ENCODE assay signal across 6 cellular contexts in the genomic region with DNA sequence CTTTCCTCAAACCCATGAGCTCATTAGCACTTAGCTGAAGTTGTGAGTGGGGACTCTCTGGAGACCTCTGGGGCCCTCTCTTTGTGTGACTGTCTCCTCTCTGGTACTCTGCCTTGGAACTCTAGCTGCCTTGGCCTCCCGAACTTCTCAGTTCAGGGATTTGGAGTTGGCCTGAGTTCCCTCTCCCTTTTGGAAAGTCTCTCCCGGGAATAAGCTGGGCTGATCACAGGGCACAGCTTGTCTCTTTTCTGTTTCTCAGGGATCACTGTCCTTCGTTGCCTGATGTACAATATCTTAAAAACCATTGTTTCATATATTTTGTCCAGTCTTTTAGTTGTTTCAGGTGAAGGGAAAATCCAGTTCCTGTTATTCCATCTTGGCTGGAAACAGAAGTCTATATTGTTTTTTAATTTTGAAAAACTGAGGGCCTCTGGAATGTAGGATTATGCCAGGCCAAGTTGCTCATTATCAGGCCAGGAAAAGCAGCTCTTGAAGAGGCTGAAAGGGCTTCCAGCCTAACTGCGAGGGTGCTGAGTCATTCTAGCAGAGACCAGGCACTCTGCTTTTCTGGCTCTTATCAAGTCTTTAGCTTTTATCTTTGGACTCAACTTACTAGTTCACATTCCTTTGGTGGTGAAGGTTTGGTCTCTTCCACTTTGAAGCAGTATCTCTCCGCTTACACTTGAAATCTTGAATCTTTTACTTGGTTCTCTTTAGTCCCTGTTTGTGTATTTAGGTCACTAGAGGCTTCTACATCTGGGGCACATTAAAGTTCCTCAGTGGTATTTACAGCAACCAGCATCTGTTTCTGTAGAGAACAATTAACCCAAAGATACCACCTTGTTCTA. TPM values are rescaled to one million over a fixed set of nuclear protein-coding genes. Genes with fewer than 3 reads are reported as not detected.
DNase-seq lines count a peak whose midpoint lies in the region; ATAC-seq and TF ChIP-seq lines count a peak whose summit lies in the region.

No MANE protein-coding gene starts in this region.

- DNase-seq in activated CD8-positive, alpha-beta memory T cell treated with anti-CD3 and anti-CD28 coated beads, Interleukin-2, amount 10 ng/mL, durations not matched to agents 7 days and 5 days, result no peak
- no peak for DNase-seq in activated CD8-positive, alpha-beta memory T cell treated with anti-CD3 and anti-CD28 coated beads for 24 hours
- DNase-seq in endothelial cell (ENCODE audit: low spot score) (no peak), sciatic nerve (ENCODE audit: low spot score) (no peak)

- H3K27ac Mint-ChIP-seq in activated CD8-positive, alpha-beta memory T cell treated with anti-CD3 and anti-CD28 coated beads, Interleukin-2, amount 10 ng/mL, durations not matched to agents 7 days and 5 days, result no peak overlapping the region
- peak overlapping the region; percentile 59 for H3K27ac Mint-ChIP-seq in endothelial cell (ENCODE audit: unreplicated experiment)

- H3K9me3 Mint-ChIP-seq in activated CD8-positive, alpha-beta memory T cell treated with anti-CD3 and anti-CD28 coated beads, Interleukin-2, amount 10 ng/mL, durations not matched to agents 7 days and 5 days (ENCODE audit: low read depth), result no peaks in the 10 kb centered on the region
- no peaks in the 10 kb centered on the region for H3K9me3 Mint-ChIP-seq in endothelial cell (ENCODE audit: unreplicated experiment)

- no peak for TF ChIP-seq CTCF in endothelial cell (IDR thresholded peaks at IDR 0.05; ENCODE audit: unreplicated experiment)

- no peak overlapping the region for H3K4me3 Mint-ChIP-seq in activated CD8-positive, alpha-beta memory T cell treated with anti-CD3 and anti-CD28 coated beads, Interleukin-2, amount 10 ng/mL, durations not matched to agents 7 days and 5 days
- H3K4me3 Mint-ChIP-seq in endothelial cell (ENCODE audit: unreplicated experiment), result no peak overlapping the region

- intact Hi-C loops in sciatic nerve (cut with DNase I), result no loop called here

- H3K4me1 Mint-ChIP-seq in activated CD8-positive, alpha-beta memory T cell treated with anti-CD3 and anti-CD28 coated beads, Interleukin-2, amount 10 ng/mL, durations not matched to agents 7 days and 5 days, result peaks cover 10% of the 10 kb centered on the region
- H3K4me1 Mint-ChIP-seq in endothelial cell (ENCODE audit: unreplicated experiment), result peaks cover 25% of the 10 kb centered on the region

- no peaks in the 10 kb centered on the region for H3K27me3 Mint-ChIP-seq in activated CD8-positive, alpha-beta memory T cell treated with anti-CD3 and anti-CD28 coated beads, Interleukin-2, amount 10 ng/mL, durations not matched to agents 7 days and 5 days
- H3K27me3 Mint-ChIP-seq in endothelial cell (ENCODE audit: unreplicated experiment), result peaks cover 3% of the 10 kb centered on the region

- H3K36me3 Mint-ChIP-seq in activated CD8-positive, alpha-beta memory T cell treated with anti-CD3 and anti-CD28 coated beads, Interleukin-2, amount 10 ng/mL, durations not matched to agents 7 days and 5 days, result no peaks in the 10 kb centered on the region
- no peaks in the 10 kb centered on the region for H3K36me3 Mint-ChIP-seq in endothelial cell (ENCODE audit: low read depth, unreplicated experiment)

- CTCF ChIA-PET in activated CD8-positive, alpha-beta memory T cell treated with anti-CD3 and anti-CD28 coated beads, Interleukin-2, amount 10 ng/mL, durations not matched to agents 7 days and 5 days (lab: Charles Lee), result interaction anchor here (0.7 to 4.0 kb wide), 12 partner anchors 9 to 203 kb away, joined by 3 to 17 read pairs (median 4); a partner anchor contains a TSS

- peak; percentile 36 for ATAC-seq in activated CD8-positive, alpha-beta memory T cell treated with anti-CD3 and anti-CD28 coated beads, Interleukin-2, amount 10 ng/mL, durations not matched to agents 7 days and 5 days
- ATAC-seq in sciatic nerve (peak; percentile 96), HG02938 (IDR thresholded peaks at IDR 0.05; ENCODE audit: unreplicated experiment) (no peak), HG03342 (IDR thresholded peaks at IDR 0.05; ENCODE audit: unreplicated experiment) (no peak)

RNA-seq across cellular contexts. Expression of a gene that starts 8.4 kb away (rescaled TPM):
- 10 to 100 TPM; 57.1 to 76.4 TPM for total RNA-seq in activated CD8-positive, alpha-beta memory T cell treated with anti-CD3 and anti-CD28 coated beads, Interleukin-2, amount 10 ng/mL, durations not matched to agents 7 days and 5 days
- total RNA-seq in endothelial cell (ENCODE audit: unreplicated experiment) (474 TPM), sciatic nerve (43.1 TPM)

RNA-seq across cellular contexts. Expression of a gene that starts 44.6 kb away (rescaled TPM):
- under 1 TPM; 0.16 to 0.41 TPM for total RNA-seq in activated CD8-positive, alpha-beta memory T cell treated with anti-CD3 and anti-CD28 coated beads, Interleukin-2, amount 10 ng/mL, durations not matched to agents 7 days and 5 days
- total RNA-seq in endothelial cell (ENCODE audit: unreplicated experiment) (0.92 TPM), sciatic nerve (0.45 TPM)

RNA-seq across cellular contexts. Expression of a gene that starts 44.7 kb away (rescaled TPM):
- total RNA-seq in activated CD8-positive, alpha-beta memory T cell treated with anti-CD3 and anti-CD28 coated beads, Interleukin-2, amount 10 ng/mL, durations not matched to agents 7 days and 5 days, result 10 to 100 TPM; 55.0 to 72.7 TPM
- total RNA-seq in endothelial cell (ENCODE audit: unreplicated experiment) (28.7 TPM), sciatic nerve (20.6 TPM)

RNA-seq across cellular contexts. Expression of a gene that starts 54.1 kb away (rescaled TPM):
- 10 to 100 TPM; 27.5 to 29.0 TPM for total RNA-seq in activated CD8-positive, alpha-beta memory T cell treated with anti-CD3 and anti-CD28 coated beads, Interleukin-2, amount 10 ng/mL, durations not matched to agents 7 days and 5 days
- total RNA-seq in endothelial cell (ENCODE audit: unreplicated experiment) (19.3 TPM), sciatic nerve (83.6 TPM)

Comparison
In these comparisons a context has a peak if more than half of its experiments do, and no peak if none do; other contexts are left out.
1. ATAC-seq: peak in activated CD8-positive, alpha-beta memory T cell treated with anti-CD3 and anti-CD28 coated beads, Interleukin-2, amount 10 ng/mL, durations not matched to agents 7 days and 5 days (single experiment) and sciatic nerve (single experiment); none in HG02938 (single experiment) and HG03342 (single experiment).